In genomic region chr12:105378821-105379400, GRCh38 we compare ENCODE assay signal across 11 cellular contexts. TPM values are rescaled to one million over a fixed set of nuclear protein-coding genes. Genes with fewer than 3 reads are reported as not detected.
DNase-seq lines count a peak whose midpoint lies in the region; ATAC-seq, FAIRE-seq and TF ChIP-seq lines count a peak whose summit lies in the region.
"Had no signal": no experiment of that assay in that cellular context is flagged by ENCODE, and none has a peak within 500 bp of the region (broad histone marks: within the 10 kb centered on the region; RNA-seq: fewer than 3 reads in every experiment).

No MANE protein-coding gene starts in this region.

- no peaks in the 10 kb centered on the region for H3K9me3 Mint-ChIP-seq in activated naive CD8-positive, alpha-beta T cell treated with anti-CD3 and anti-CD28 coated beads, Interleukin-2, amount 50 U/mL, for 24 hours
- H3K9me3 Mint-ChIP-seq: activated CD4-positive, alpha-beta T cell treated with anti-CD3 and anti-CD28 coated beads, Interleukin-2, amount 10 ng/mL, durations not matched to agents 7 days and 5 days; naive thymus-derived CD8-positive, alpha-beta T cell had no signal

- TF ChIP-seq CTCF in D721Med (IDR thresholded peaks at IDR 0.05; ENCODE audit: insufficient read depth, missing control alignments) (peak; percentile 22), adrenal gland (IDR thresholded peaks at IDR 0.05) (peak in 5 of 6 experiments; percentile 9 to 42 (median 31)), liver (IDR thresholded peaks at IDR 0.05; ENCODE audit: low read depth, low read length, missing input control) (peak; percentile 2), prostate gland (IDR thresholded peaks at IDR 0.05) (peak in 1 of 4 experiments; percentile 4)

- 61 to 77% (median 69%) methylated on average over 8 of the region's 8 CpGs for WGBS in adrenal gland, 4 donors
- WGBS in liver, result 81% methylated on average over 8 of the region's 8 CpGs
- WGBS in prostate gland, result 92% methylated on average over 8 of the region's 8 CpGs

- peak; percentile 52 to 72 for TF ChIP-seq RAD21 in liver (IDR thresholded peaks at IDR 0.05)

- no peak overlapping the region for H3K27ac Mint-ChIP-seq in activated naive CD8-positive, alpha-beta T cell treated with anti-CD3 and anti-CD28 coated beads, Interleukin-2, amount 50 U/mL, for 24 hours
- H3K27ac Mint-ChIP-seq: activated CD4-positive, alpha-beta T cell treated with anti-CD3 and anti-CD28 coated beads, Interleukin-2, amount 10 ng/mL, durations not matched to agents 7 days and 5 days; naive thymus-derived CD8-positive, alpha-beta T cell had no signal

- no peaks in the 10 kb centered on the region for H3K36me3 Mint-ChIP-seq in activated naive CD8-positive, alpha-beta T cell treated with anti-CD3 and anti-CD28 coated beads, Interleukin-2, amount 50 U/mL, for 24 hours (ENCODE audit: low read depth)
- H3K36me3 Mint-ChIP-seq: naive thymus-derived CD8-positive, alpha-beta T cell had no signal

- no peaks in the 10 kb centered on the region for H3K4me1 Mint-ChIP-seq in activated naive CD8-positive, alpha-beta T cell treated with anti-CD3 and anti-CD28 coated beads, Interleukin-2, amount 50 U/mL, for 24 hours
- H3K4me1 Mint-ChIP-seq: activated CD4-positive, alpha-beta T cell treated with anti-CD3 and anti-CD28 coated beads, Interleukin-2, amount 10 ng/mL, durations not matched to agents 7 days and 5 days; naive thymus-derived CD8-positive, alpha-beta T cell had no signal

- H3K4me1 ChIP-seq in adrenal gland (replicated peaks in 1 of 2) (peaks cover 0 to 4% of the 10 kb centered on the region in 2 donors), liver (ENCODE audit: control insufficient read depth in 4 of 4, insufficient read depth in 4 of 4, low read length in 3 of 4) (peaks cover 0 to 5% (median 4%) of the 10 kb centered on the region in 4 donors), prostate gland (replicated peaks) (no peaks in the 10 kb centered on the region)

- H3K36me3 ChIP-seq in adrenal gland (replicated peaks in 1 of 2) (no peaks in the 10 kb centered on the region), liver (ENCODE audit: control insufficient read depth in 4 of 4, insufficient read depth in 3 of 4, low read depth in 1 of 4, low read length in 3 of 4) (no peaks in the 10 kb centered on the region), prostate gland (no peaks in the 10 kb centered on the region)
- H3K36me3 ChIP-seq: heart left ventricle had no signal

- H3K4me3 Mint-ChIP-seq in activated naive CD8-positive, alpha-beta T cell treated with anti-CD3 and anti-CD28 coated beads, Interleukin-2, amount 50 U/mL, for 24 hours, result no peak overlapping the region
- H3K4me3 Mint-ChIP-seq: activated CD4-positive, alpha-beta T cell treated with anti-CD3 and anti-CD28 coated beads, Interleukin-2, amount 10 ng/mL, durations not matched to agents 7 days and 5 days; naive thymus-derived CD8-positive, alpha-beta T cell had no signal

- H3K27me3 ChIP-seq in adrenal gland, result no peaks in the 10 kb centered on the region
- no peaks in the 10 kb centered on the region for H3K27me3 ChIP-seq in liver (ENCODE audit: control insufficient read depth in 4 of 4, insufficient read depth in 4 of 4, low read length in 3 of 4)
- no peaks in the 10 kb centered on the region for H3K27me3 ChIP-seq in prostate gland (replicated peaks; ENCODE audit: insufficient read depth)

- intact Hi-C loops in adrenal gland (cut with DNase I), result no loop called here
- intact Hi-C loops in prostate gland (cut with DNase I), result no loop called here

- H3K27ac ChIP-seq in adrenal gland, result no peak overlapping the region
- no peak overlapping the region for H3K27ac ChIP-seq in liver (ENCODE audit: low read depth in 1 of 2, low read length in 2 of 2)
- no peak overlapping the region for H3K27ac ChIP-seq in prostate gland
- H3K27ac ChIP-seq: heart left ventricle had no signal

- H3K9me3 ChIP-seq in adrenal gland (replicated peaks in 1 of 3) (no peaks in the 10 kb centered on the region), liver (ENCODE audit: control insufficient read depth in 4 of 4, low read length in 3 of 4) (no peaks in the 10 kb centered on the region), prostate gland (no peaks in the 10 kb centered on the region)
- H3K9me3 ChIP-seq: heart left ventricle had no signal

- no peak overlapping the region for H3K4me3 ChIP-seq in adrenal gland
- no peak overlapping the region for H3K4me3 ChIP-seq in liver (ENCODE audit: low read depth in 1 of 3, low read length in 3 of 3)
- no peak overlapping the region for H3K4me3 ChIP-seq in prostate gland
- H3K4me3 ChIP-seq: heart left ventricle had no signal

- FAIRE-seq in D721Med (lab: Jason Lieb, UNC), result no peak

- no peak for DNase-seq in D721Med (ENCODE audit: insufficient read length, low spot score)
- DNase-seq in HuH-7 (ENCODE audit: low spot score), result peak; percentile 27
- peak in 6 of 7 donors; percentile 22 to 61 (median 40) for DNase-seq in adrenal gland
- DNase-seq in activated naive CD8-positive, alpha-beta T cell treated with anti-CD3 and anti-CD28 coated beads, Interleukin-2, amount 50 U/mL, for 24 hours, result no peak
- DNase-seq in activated CD4-positive, alpha-beta T cell treated with anti-CD3 and anti-CD28 coated beads, Interleukin-2, amount 50 U/mL, for 4 hours, result no peak
- no peak for DNase-seq in prostate gland (ENCODE audit: low spot score)
- no peak for DNase-seq in activated CD8-positive, alpha-beta memory T cell treated with anti-CD3 and anti-CD28 coated beads for 24 hours
- DNase-seq: activated CD4-positive, alpha-beta T cell treated with anti-CD3 and anti-CD28 coated beads, Interleukin-2, amount 10 ng/mL, durations not matched to agents 7 days and 5 days; heart left ventricle; naive thymus-derived CD8-positive, alpha-beta T cell had no signal

- no peak overlapping the region for H3K9ac ChIP-seq in liver (ENCODE audit: low read depth in 1 of 2, low read length in 2 of 2)

- ATAC-seq in activated naive CD8-positive, alpha-beta T cell treated with anti-CD3 and anti-CD28 coated beads, Interleukin-2, amount 50 U/mL, for 24 hours, result no peak
- ATAC-seq: heart left ventricle; naive thymus-derived CD8-positive, alpha-beta T cell had no signal

- TF ChIP-seq POLR2A in adrenal gland (IDR thresholded peaks at IDR 0.05) (no peak), prostate gland (IDR thresholded peaks at IDR 0.05) (no peak)

- no peaks in the 10 kb centered on the region for H3K27me3 Mint-ChIP-seq in activated naive CD8-positive, alpha-beta T cell treated with anti-CD3 and anti-CD28 coated beads, Interleukin-2, amount 50 U/mL, for 24 hours
- H3K27me3 Mint-ChIP-seq: activated CD4-positive, alpha-beta T cell treated with anti-CD3 and anti-CD28 coated beads, Interleukin-2, amount 10 ng/mL, durations not matched to agents 7 days and 5 days; naive thymus-derived CD8-positive, alpha-beta T cell had no signal

TF ChIP-seq in liver, 16 proteins besides CTCF, POLR2A, EP300 and RAD21:
- TF ChIP-seq EGR1 (IDR thresholded peaks at IDR 0.05; ENCODE audit: low read depth in 2 of 2) (no peak), REST (IDR thresholded peaks at IDR 0.05) (no peak), FOXA2 (IDR thresholded peaks at IDR 0.05) (no peak), RXRA (IDR thresholded peaks at IDR 0.05) (peak in 1 of 2 donors; percentile 19)

RNA-seq across cellular contexts. Expression of gene C12orf75, which starts 48.4 kb away (rescaled TPM):
- total RNA-seq in adrenal gland, result 10 to 100 TPM in 4 of 8 donors, 1 to 10 TPM in 4; 6.0 to 94.2 (median 12.0) TPM
- polyA plus RNA-seq in adrenal gland, result 10 to 100 TPM in 2 of 3 donors, 1 to 10 TPM in 1; 6.8 to 23.3 (median 10.6) TPM
- total RNA-seq in liver, result 1 to 10 TPM; 2.2 to 3.4 TPM
- 1 to 10 TPM; 1.2 to 3.9 TPM for polyA plus RNA-seq in liver
- 100 to 1,000 TPM in 1 of 2 donors, 10 to 100 TPM in 1; 47.1 to 108 TPM for total RNA-seq in prostate gland

Comparison
In these comparisons a context has a peak if more than half of its experiments do, and no peak if none do; other contexts are left out.
1. DNase-seq: peak in HuH-7 (single experiment) and adrenal gland (6 of 7); none in D721Med (single experiment), activated naive CD8-positive, alpha-beta T cell treated with anti-CD3 and anti-CD28 coated beads, Interleukin-2, amount 50 U/mL, for 24 hours (single experiment), activated CD4-positive, alpha-beta T cell treated with anti-CD3 and anti-CD28 coated beads, Interleukin-2, amount 50 U/mL, for 4 hours (0 of 2), prostate gland (single experiment) and activated CD8-positive, alpha-beta memory T cell treated with anti-CD3 and anti-CD28 coated beads for 24 hours (single experiment).